13 cellular contexts compared by ENCODE assay signal in genomic region chr9:22097712-22098111, GRCh38.
A peak's percentile ranks its signal among the peaks of the same experiment; 100 is the strongest.
DNase-seq lines count a peak whose midpoint lies in the region; ATAC-seq and TF ChIP-seq lines count a peak whose summit lies in the region.
"Had no signal": no experiment of that assay in that cellular context is flagged by ENCODE, and none has a peak within 500 bp of the region (broad histone marks: within the 10 kb centered on the region; RNA-seq: fewer than 3 reads in every experiment).

No MANE protein-coding gene starts in this region.

- H4K20me1 ChIP-seq in mammary epithelial cell (ENCODE audit: insufficient read depth, low read length) (no peaks in the 10 kb centered on the region), OCI-LY7 (ENCODE audit: insufficient read depth, low read length) (no peaks in the 10 kb centered on the region)

- H2AFZ ChIP-seq in mammary epithelial cell (ENCODE audit: low read depth, low read length) (no peak overlapping the region), OCI-LY7 (ENCODE audit: low read length) (no peak overlapping the region)

- BruUV-seq in mammary epithelial cell (replicated peaks; lab: Mats Ljungman, UMichigan) = no TSS peak
- BruUV-seq in OCI-LY7 (replicated peaks; lab: Mats Ljungman, UMichigan) = no TSS peak

- TF ChIP-seq CTCF in mammary epithelial cell (conservative IDR thresholded peaks at IDR 0.05 in 1 of 2, IDR thresholded peaks at IDR 0.05 in 1 of 2; ENCODE audit: extremely low read depth in 1 of 2, insufficient read depth in 1 of 2, low read depth in 1 of 2, low read length in 2 of 2) (no peak), breast epithelium (IDR thresholded peaks at IDR 0.05) (no peak), astrocyte of the cerebellum (IDR thresholded peaks at IDR 0.05; ENCODE audit: low read depth, low read length, missing control alignments) (no peak), left lung (IDR thresholded peaks at IDR 0.05) (no peak), OCI-LY7 (conservative IDR thresholded peaks at IDR 0.05; ENCODE audit: low read length) (no peak)

- dilution Hi-C loops in mammary epithelial cell (cut with HindIII; ENCODE audit: low sequenced_read_pairs) = no loop called here

- in situ Hi-C loops in mammary epithelial cell (cut with MboI; ENCODE audit: low sequenced_read_pairs in 2 of 2) (no loop called here), astrocyte of the cerebellum (cut with HindIII; ENCODE audit: low sequenced_read_pairs) (no loop called here)

- H3K27ac ChIP-seq in mammary epithelial cell (ENCODE audit: insufficient read depth, low read depth, low read length) = no peak overlapping the region
- no peak overlapping the region for H3K27ac ChIP-seq in breast epithelium
- peak overlapping the region in 1 of 2 donors; percentile 16 for H3K27ac ChIP-seq in left lung
- no peak overlapping the region for H3K27ac ChIP-seq in OCI-LY7 (ENCODE audit: low read depth, low read length, poor library complexity, severe bottlenecking)
- H3K27ac ChIP-seq: upper lobe of left lung had no signal

- H3K9me3 ChIP-seq in mammary epithelial cell (replicated peaks; ENCODE audit: insufficient read depth, low read length) (no peaks in the 10 kb centered on the region), breast epithelium (no peaks in the 10 kb centered on the region), left lung (no peaks in the 10 kb centered on the region), OCI-LY7 (ENCODE audit: low read length) (no peaks in the 10 kb centered on the region)
- H3K9me3 ChIP-seq: BE2C, upper lobe of left lung had no signal

- H3K4me1 ChIP-seq in mammary epithelial cell (ENCODE audit: insufficient read depth, low read length) = peaks cover 29% of the 10 kb centered on the region
- no peaks in the 10 kb centered on the region for H3K4me1 ChIP-seq in breast epithelium
- H3K4me1 ChIP-seq in left lung = no peaks in the 10 kb centered on the region
- no peaks in the 10 kb centered on the region for H3K4me1 ChIP-seq in OCI-LY7 (ENCODE audit: insufficient read depth, low read length, poor library complexity, severe bottlenecking)
- H3K4me1 ChIP-seq: BE2C had no signal

- TF ChIP-seq POLR2A in breast epithelium (IDR thresholded peaks at IDR 0.05) = no peak

- ATAC-seq in left lung = peak; percentile 46

- H3K36me3 ChIP-seq in mammary epithelial cell (ENCODE audit: insufficient read depth, low read length) (no peaks in the 10 kb centered on the region), breast epithelium (no peaks in the 10 kb centered on the region), left lung (no peaks in the 10 kb centered on the region), OCI-LY7 (ENCODE audit: insufficient read depth, low read length) (no peaks in the 10 kb centered on the region)
- H3K36me3 ChIP-seq: BE2C, upper lobe of left lung had no signal

- no peak overlapping the region for H3K4me3 ChIP-seq in mammary epithelial cell (replicated peaks in 1 of 3; ENCODE audit: insufficient read depth in 1 of 3, low read depth in 2 of 3, low read length in 3 of 3)
- H3K4me3 ChIP-seq in breast epithelium = no peak overlapping the region
- H3K4me3 ChIP-seq in astrocyte of the cerebellum (ENCODE audit: low read depth, low read length) = no peak overlapping the region
- H3K4me3 ChIP-seq in left lung = no peak overlapping the region
- H3K4me3 ChIP-seq in OCI-LY7 (ENCODE audit: low read depth, low read length, poor library complexity, severe bottlenecking) = no peak overlapping the region
- H3K4me3 ChIP-seq: upper lobe of left lung had no signal

- H3K4me2 ChIP-seq in mammary epithelial cell (ENCODE audit: insufficient read depth, low read depth, low read length) (no peak overlapping the region), OCI-LY7 (ENCODE audit: low read length) (no peak overlapping the region)

- 0% methylated on average over 1 of the region's 1 CpG for WGBS in mammary epithelial cell (ENCODE audit: low coverage, missing lambda C conversion rate)

- no peaks in the 10 kb centered on the region for H3K9me2 ChIP-seq in OCI-LY7 (ENCODE audit: insufficient read depth, low read length)

- H3K9ac ChIP-seq in mammary epithelial cell (ENCODE audit: insufficient read depth, low read length) = no peak overlapping the region

- DNase-seq in mammary epithelial cell = peak; percentile 94
- DNase-seq in breast epithelium (ENCODE audit: low spot score in 2 of 2) = no peak
- peak; percentile 43 for DNase-seq in astrocyte of the cerebellum (ENCODE audit: low read depth)
- DNase-seq in left lung = no peak
- DNase-seq in OCI-LY7 (ENCODE audit: low spot score) = no peak
- DNase-seq in stimulated activated CD4-positive, alpha-beta T cell treated with anti-CD3 and anti-CD28 coated beads, Interleukin-2, amount 100 ng/mL, for 24 hours = no peak
- DNase-seq in NCI-H128 (lab: John Stamatoyannopoulos, UW; ENCODE audit: unreplicated experiment) = no peak
- DNase-seq in COLO668 (lab: John Stamatoyannopoulos, UW; ENCODE audit: unreplicated experiment) = no peak
- DNase-seq: activated CD4-positive, alpha-beta T cell treated with anti-CD3 and anti-CD28 coated beads, Interleukin-2, amount 50 U/mL, for 1 hour; BE2C; hypothalamus; stimulated activated CD4-positive, alpha-beta T cell treated with anti-CD3 and anti-CD28 coated beads, Interleukin-2, amount 100 ng/mL, for 48 hours; upper lobe of left lung had no signal

- no peaks in the 10 kb centered on the region for H3K27me3 ChIP-seq in mammary epithelial cell (ENCODE audit: insufficient read depth, low read length)
- no peaks in the 10 kb centered on the region for H3K27me3 ChIP-seq in breast epithelium
- H3K27me3 ChIP-seq in left lung = no peaks in the 10 kb centered on the region
- H3K27me3 ChIP-seq: BE2C, upper lobe of left lung had no signal

- CTCF ChIA-PET in mammary epithelial cell (lab: Charles Lee; ENCODE audit: low non-redundant PET) (interaction anchor here (0.7 kb wide), 2 partner anchors 44 to 66 kb away, joined by 3 to 6 read pairs; no protein-coding TSS in a partner anchor), OCI-LY7 (lab: Charles Lee; ENCODE audit: unreplicated experiment) (no interaction called here)

- intact Hi-C loops in mammary epithelial cell (cut with micrococcal nuclease) (no loop called here), breast epithelium (cut with DNase I; ENCODE audit: low total_unique reads) (no loop called here), left lung (cut with DNase I) (no loop called here), OCI-LY7 (cut with micrococcal nuclease; ENCODE audit: unreplicated experiment) (no loop called here)

- H3K79me2 ChIP-seq in mammary epithelial cell (ENCODE audit: insufficient read depth, low read length) (no peaks in the 10 kb centered on the region), OCI-LY7 (ENCODE audit: insufficient read depth, low read depth, low read length) (no peaks in the 10 kb centered on the region)

- POLR2A ChIA-PET in OCI-LY7 (lab: Charles Lee) = no interaction called here

Comparison
In these comparisons a context has a peak if more than half of its experiments do, and no peak if none do; other contexts are left out.
1. DNase-seq: peak in mammary epithelial cell (single experiment) and astrocyte of the cerebellum (single experiment); none in breast epithelium (0 of 2), left lung (0 of 2), OCI-LY7 (single experiment), stimulated activated CD4-positive, alpha-beta T cell treated with anti-CD3 and anti-CD28 coated beads, Interleukin-2, amount 100 ng/mL, for 24 hours (0 of 2), NCI-H128 (single experiment) and COLO668 (single experiment).